Comparison of ENCODE assay signal across 1 cellular context in the genomic region with DNA sequence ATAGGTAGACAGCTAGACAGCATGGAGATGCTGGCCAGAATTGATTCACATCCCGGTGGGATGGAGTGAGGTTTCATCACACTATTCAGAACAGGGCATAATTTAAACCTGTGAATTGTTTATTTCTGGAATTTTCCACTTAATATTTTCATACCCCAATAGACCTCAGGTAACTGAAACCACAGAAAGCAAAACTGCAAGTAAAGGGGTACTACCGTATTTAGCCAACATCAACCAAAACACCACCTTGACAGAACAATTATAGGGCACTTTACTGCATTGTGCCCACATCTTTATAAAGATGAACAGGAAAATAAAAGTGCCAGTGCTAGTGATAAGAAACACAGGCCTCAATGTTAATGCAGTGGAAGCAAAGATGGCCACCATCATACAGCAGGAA.
TF ChIP-seq lines count a peak whose summit lies in the region.

No MANE protein-coding gene starts in this region.

TF ChIP-seq in GM23338, 12 proteins besides CTCF, POLR2A, EP300 and RAD21 (continued from another document):
- TF ChIP-seq, protein P1, sequence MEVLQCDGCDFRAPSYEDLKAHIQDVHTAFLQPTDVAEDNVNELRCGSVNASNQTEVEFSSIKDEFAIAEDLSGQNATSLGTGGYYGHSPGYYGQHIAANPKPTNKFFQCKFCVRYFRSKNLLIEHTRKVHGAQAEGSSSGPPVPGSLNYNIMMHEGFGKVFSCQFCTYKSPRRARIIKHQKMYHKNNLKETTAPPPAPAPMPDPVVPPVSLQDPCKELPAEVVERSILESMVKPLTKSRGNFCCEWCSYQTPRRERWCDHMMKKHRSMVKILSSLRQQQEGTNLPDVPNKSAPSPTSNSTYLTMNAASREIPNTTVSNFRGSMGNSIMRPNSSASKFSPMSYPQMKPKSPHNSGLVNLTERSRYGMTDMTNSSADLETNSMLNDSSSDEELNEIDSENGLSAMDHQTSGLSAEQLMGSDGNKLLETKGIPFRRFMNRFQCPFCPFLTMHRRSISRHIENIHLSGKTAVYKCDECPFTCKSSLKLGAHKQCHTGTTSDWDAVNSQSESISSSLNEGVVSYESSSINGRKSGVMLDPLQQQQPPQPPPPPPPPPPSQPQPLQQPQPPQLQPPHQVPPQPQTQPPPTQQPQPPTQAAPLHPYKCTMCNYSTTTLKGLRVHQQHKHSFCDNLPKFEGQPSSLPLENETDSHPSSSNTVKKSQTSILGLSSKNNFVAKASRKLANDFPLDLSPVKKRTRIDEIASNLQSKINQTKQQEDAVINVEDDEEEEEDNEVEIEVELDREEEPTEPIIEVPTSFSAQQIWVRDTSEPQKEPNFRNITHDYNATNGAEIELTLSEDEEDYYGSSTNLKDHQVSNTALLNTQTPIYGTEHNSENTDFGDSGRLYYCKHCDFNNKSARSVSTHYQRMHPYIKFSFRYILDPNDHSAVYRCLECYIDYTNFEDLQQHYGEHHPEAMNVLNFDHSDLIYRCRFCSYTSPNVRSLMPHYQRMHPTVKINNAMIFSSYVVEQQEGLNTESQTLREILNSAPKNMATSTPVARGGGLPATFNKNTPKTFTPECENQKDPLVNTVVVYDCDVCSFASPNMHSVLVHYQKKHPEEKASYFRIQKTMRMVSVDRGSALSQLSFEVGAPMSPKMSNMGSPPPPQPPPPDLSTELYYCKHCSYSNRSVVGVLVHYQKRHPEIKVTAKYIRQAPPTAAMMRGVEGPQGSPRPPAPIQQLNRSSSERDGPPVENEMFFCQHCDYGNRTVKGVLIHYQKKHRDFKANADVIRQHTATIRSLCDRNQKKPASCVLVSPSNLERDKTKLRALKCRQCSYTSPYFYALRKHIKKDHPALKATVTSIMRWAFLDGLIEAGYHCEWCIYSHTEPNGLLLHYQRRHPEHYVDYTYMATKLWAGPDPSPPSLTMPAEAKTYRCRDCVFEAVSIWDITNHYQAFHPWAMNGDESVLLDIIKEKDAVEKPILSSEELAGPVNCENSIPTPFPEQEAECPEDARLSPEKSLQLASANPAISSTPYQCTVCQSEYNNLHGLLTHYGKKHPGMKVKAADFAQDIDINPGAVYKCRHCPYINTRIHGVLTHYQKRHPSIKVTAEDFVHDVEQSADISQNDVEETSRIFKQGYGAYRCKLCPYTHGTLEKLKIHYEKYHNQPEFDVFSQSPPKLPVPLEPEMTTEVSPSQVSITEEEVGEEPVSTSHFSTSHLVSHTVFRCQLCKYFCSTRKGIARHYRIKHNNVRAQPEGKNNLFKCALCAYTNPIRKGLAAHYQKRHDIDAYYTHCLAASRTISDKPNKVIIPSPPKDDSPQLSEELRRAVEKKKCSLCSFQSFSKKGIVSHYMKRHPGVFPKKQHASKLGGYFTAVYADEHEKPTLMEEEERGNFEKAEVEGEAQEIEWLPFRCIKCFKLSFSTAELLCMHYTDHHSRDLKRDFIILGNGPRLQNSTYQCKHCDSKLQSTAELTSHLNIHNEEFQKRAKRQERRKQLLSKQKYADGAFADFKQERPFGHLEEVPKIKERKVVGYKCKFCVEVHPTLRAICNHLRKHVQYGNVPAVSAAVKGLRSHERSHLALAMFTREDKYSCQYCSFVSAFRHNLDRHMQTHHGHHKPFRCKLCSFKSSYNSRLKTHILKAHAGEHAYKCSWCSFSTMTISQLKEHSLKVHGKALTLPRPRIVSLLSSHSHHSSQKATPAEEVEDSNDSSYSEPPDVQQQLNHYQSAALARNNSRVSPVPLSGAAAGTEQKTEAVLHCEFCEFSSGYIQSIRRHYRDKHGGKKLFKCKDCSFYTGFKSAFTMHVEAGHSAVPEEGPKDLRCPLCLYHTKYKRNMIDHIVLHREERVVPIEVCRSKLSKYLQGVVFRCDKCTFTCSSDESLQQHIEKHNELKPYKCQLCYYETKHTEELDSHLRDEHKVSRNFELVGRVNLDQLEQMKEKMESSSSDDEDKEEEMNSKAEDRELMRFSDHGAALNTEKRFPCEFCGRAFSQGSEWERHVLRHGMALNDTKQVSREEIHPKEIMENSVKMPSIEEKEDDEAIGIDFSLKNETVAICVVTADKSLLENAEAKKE (CRISPR knock-in tag; IDR thresholded peaks at IDR 0.05): no peak
- no peak for TF ChIP-seq EZH2 (IDR thresholded peaks at IDR 0.05; ENCODE audit: low read depth, unreplicated experiment)
- TF ChIP-seq, protein P2, sequence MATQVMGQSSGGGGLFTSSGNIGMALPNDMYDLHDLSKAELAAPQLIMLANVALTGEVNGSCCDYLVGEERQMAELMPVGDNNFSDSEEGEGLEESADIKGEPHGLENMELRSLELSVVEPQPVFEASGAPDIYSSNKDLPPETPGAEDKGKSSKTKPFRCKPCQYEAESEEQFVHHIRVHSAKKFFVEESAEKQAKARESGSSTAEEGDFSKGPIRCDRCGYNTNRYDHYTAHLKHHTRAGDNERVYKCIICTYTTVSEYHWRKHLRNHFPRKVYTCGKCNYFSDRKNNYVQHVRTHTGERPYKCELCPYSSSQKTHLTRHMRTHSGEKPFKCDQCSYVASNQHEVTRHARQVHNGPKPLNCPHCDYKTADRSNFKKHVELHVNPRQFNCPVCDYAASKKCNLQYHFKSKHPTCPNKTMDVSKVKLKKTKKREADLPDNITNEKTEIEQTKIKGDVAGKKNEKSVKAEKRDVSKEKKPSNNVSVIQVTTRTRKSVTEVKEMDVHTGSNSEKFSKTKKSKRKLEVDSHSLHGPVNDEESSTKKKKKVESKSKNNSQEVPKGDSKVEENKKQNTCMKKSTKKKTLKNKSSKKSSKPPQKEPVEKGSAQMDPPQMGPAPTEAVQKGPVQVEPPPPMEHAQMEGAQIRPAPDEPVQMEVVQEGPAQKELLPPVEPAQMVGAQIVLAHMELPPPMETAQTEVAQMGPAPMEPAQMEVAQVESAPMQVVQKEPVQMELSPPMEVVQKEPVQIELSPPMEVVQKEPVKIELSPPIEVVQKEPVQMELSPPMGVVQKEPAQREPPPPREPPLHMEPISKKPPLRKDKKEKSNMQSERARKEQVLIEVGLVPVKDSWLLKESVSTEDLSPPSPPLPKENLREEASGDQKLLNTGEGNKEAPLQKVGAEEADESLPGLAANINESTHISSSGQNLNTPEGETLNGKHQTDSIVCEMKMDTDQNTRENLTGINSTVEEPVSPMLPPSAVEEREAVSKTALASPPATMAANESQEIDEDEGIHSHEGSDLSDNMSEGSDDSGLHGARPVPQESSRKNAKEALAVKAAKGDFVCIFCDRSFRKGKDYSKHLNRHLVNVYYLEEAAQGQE (IDR thresholded peaks at IDR 0.05; ENCODE audit: unreplicated experiment): no peak
